20 cellular contexts compared by ENCODE assay signal in the genomic region with DNA sequence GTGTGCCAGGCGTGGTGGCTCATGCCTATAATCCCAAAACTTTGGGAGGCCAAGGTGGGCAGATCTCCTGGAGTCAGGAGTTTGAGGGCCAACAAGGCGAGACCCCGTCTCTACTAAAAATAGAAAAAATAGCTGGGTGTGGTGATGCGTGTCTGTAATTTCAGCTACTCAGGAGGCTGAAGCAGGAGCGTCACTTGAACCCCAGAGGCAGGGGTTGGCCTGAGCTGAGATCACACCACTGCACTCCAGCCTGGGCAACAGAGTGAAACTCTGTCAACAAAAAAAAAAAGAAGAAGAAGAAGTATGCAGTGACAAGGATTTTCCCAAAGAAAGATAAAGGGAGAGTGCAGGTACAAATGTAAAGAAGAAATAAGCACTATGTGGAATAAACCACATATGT.
DNase-seq lines count a peak whose midpoint lies in the region; FAIRE-seq and TF ChIP-seq lines count a peak whose summit lies in the region.
"Had no signal": no experiment of that assay in that cellular context is flagged by ENCODE, and none has a peak within 500 bp of the region (broad histone marks: within the 10 kb centered on the region; RNA-seq: fewer than 3 reads in every experiment).

No MANE protein-coding gene starts in this region.

- no peak overlapping the region for H3K4me3 Mint-ChIP-seq in MCF 10A (ENCODE audit: unreplicated experiment)
- H3K4me3 Mint-ChIP-seq: CD8-positive, alpha-beta T cell had no signal

- CTCF ChIA-PET in H1 (lab: Charles Lee; ENCODE audit: partially characterized antibody) = interaction anchor here (0.6 kb wide), 1 partner anchor 222 kb away, joined by 3 read pairs; no protein-coding TSS in a partner anchor
- CTCF ChIA-PET in MCF 10A (lab: Yijun Ruan, JAX) = interaction anchor here (0.6 kb wide), 1 partner anchor 87 kb away, joined by 4 read pairs; no protein-coding TSS in a partner anchor

- DNase-seq in H1 (ENCODE audit: low read depth in 1 of 2, low spot score in 2 of 2) = no peak
- DNase-seq in tibial artery = no peak
- no peak for DNase-seq in NCI-H748 (lab: John Stamatoyannopoulos, UW; ENCODE audit: unreplicated experiment)
- no peak for DNase-seq in MCF 10A (ENCODE audit: unreplicated experiment)
- DNase-seq in activated naive CD4-positive, alpha-beta T cell treated with anti-CD3 and anti-CD28 coated beads, Interleukin-2, amount 50 U/mL, for 16 hours = no peak
- DNase-seq: BE2C; Calu3; CD8-positive, alpha-beta T cell; NCI-H1417; NCI-H187; NCI-H510A treated with DMSO at 0.1 percent for 48 hours; NCI-H82; PC-3; SIG-M5 had no signal

- no peaks in the 10 kb centered on the region for H3K36me3 Mint-ChIP-seq in MCF 10A (ENCODE audit: insufficient read depth, unreplicated experiment)
- H3K36me3 Mint-ChIP-seq: CD8-positive, alpha-beta T cell; IgD-negative memory B cell had no signal

- H4K20me1 ChIP-seq in BLaER1 (no peaks in the 10 kb centered on the region), OCI-LY1 (ENCODE audit: insufficient read depth, low read length) (no peaks in the 10 kb centered on the region), H1 (replicated peaks in 1 of 2; ENCODE audit: control insufficient read depth in 1 of 2, insufficient read depth in 2 of 2, low read length in 2 of 2) (no peaks in the 10 kb centered on the region)

- intact Hi-C loops in tibial artery (cut with DNase I; ENCODE audit: low total_unique reads) = no loop called here
- intact Hi-C loops in MCF 10A (cut with micrococcal nuclease) = no loop called here

- H3K27me3 ChIP-seq in BLaER1 (no peaks in the 10 kb centered on the region), OCI-LY1 (ENCODE audit: insufficient read depth, low read length) (no peaks in the 10 kb centered on the region), H1 (replicated peaks in 1 of 4; ENCODE audit: control insufficient read depth in 3 of 4, extremely low read depth in 1 of 4, insufficient read depth in 3 of 4, low read length in 3 of 4) (no peaks in the 10 kb centered on the region), neutrophil (no peaks in the 10 kb centered on the region), tibial artery (no peaks in the 10 kb centered on the region)
- H3K27me3 ChIP-seq: BE2C had no signal

- H3K27ac ChIP-seq in BLaER1 (no peak overlapping the region), OCI-LY1 (ENCODE audit: low read depth, low read length, poor library complexity, severe bottlenecking) (peak overlapping the region; percentile 98), H1 (ENCODE audit: low read depth, low read length) (no peak overlapping the region), neutrophil (peak overlapping the region; percentile 96), tibial artery (no peak overlapping the region)
- H3K27ac ChIP-seq: RWPE1 had no signal

- TF ChIP-seq EP300 in H1 (IDR thresholded peaks at IDR 0.05; ENCODE audit: borderline replicate concordance in 1 of 2, low read depth in 2 of 2, low read length in 2 of 2) = no peak

- H3K79me1 ChIP-seq in H1 (ENCODE audit: low read depth, low read length) = no peaks in the 10 kb centered on the region

- H2AK5ac ChIP-seq in H1 (ENCODE audit: low read depth, low read length) = no peak overlapping the region

- 94% methylated on average over 5 of the region's 5 CpGs; no CpG with 5 or more reads in 1 of the 2 experiments for WGBS in H1 (ENCODE audit: extremely low coverage in 1 of 2, insufficient coverage in 1 of 2, insufficient read length in 1 of 2, insufficient replicate concordance in 2 of 2, low coverage in 1 of 2, low lambda C conversion rate in 2 of 2, missing lambda C conversion rate in 1 of 2), 2 experiments

- H3K79me2 ChIP-seq in OCI-LY1 (ENCODE audit: insufficient read depth, low read length) (no peaks in the 10 kb centered on the region), H1 (ENCODE audit: control insufficient read depth in 1 of 2, insufficient read depth in 2 of 2, low read length in 2 of 2) (no peaks in the 10 kb centered on the region)

- no peak overlapping the region for H3K4ac ChIP-seq in H1 (replicated peaks; ENCODE audit: insufficient read length, low read depth, low read length)

- no peak overlapping the region for H3K23ac ChIP-seq in H1 (ENCODE audit: insufficient read length)

- no peaks in the 10 kb centered on the region for H3K9me3 Mint-ChIP-seq in MCF 10A (ENCODE audit: unreplicated experiment)
- H3K9me3 Mint-ChIP-seq: CD8-positive, alpha-beta T cell; IgD-negative memory B cell had no signal

- H2AFZ ChIP-seq in OCI-LY1 (ENCODE audit: low read length) = no peak overlapping the region
- H2AFZ ChIP-seq in H1 (ENCODE audit: low read length) = no peak overlapping the region

- no TSS peak for BruUV-seq in MCF 10A (replicated peaks; lab: Mats Ljungman, UMichigan)

- peaks cover 25% of the 10 kb centered on the region for H3K27me3 Mint-ChIP-seq in MCF 10A (ENCODE audit: insufficient read depth, unreplicated experiment)

- H3K4me1 Mint-ChIP-seq in MCF 10A (ENCODE audit: insufficient read depth, unreplicated experiment) = no peaks in the 10 kb centered on the region

- FAIRE-seq in H1 (lab: Jason Lieb, UNC) = no peak

- no peaks in the 10 kb centered on the region; the same call in 1 of the 2 replicates for H3K23me2 ChIP-seq in H1 (ENCODE audit: low read depth, low read length)

- H3K4me3 ChIP-seq in BLaER1 (no peak overlapping the region), OCI-LY1 (ENCODE audit: low read depth, low read length, poor library complexity, severe bottlenecking) (peak overlapping the region; percentile 28), H1 (ENCODE audit: extremely low read depth in 1 of 4, insufficient read depth in 2 of 4, low read depth in 3 of 4, low read length in 4 of 4) (no peak overlapping the region), neutrophil (ENCODE audit: low read depth in 1 of 2, low read length in 1 of 2) (peak overlapping the region; percentile 45 to 56), tibial artery (no peak overlapping the region)
- H3K4me3 ChIP-seq: HAP-1 had no signal

- no peak for TF ChIP-seq POLR2A in H1 (IDR thresholded peaks at IDR 0.05; ENCODE audit: control extremely low read depth in 1 of 2, low read depth in 2 of 2, low read length in 2 of 2)

- H3K4me2 ChIP-seq in BLaER1 (peak overlapping the region; percentile 55), OCI-LY1 (ENCODE audit: low read length) (peak overlapping the region; percentile 45; the same call in 1 of the 2 replicates), H1 (ENCODE audit: insufficient read depth in 1 of 2, low read depth in 2 of 2, low read length in 2 of 2) (no peak overlapping the region)

- no peaks in the 10 kb centered on the region for H3F3A ChIP-seq in OCI-LY1 (ENCODE audit: insufficient read depth, low read length)

- no peak overlapping the region for H3K14ac ChIP-seq in H1 (ENCODE audit: insufficient read length)

- no peak overlapping the region for H2BK12ac ChIP-seq in H1 (ENCODE audit: low read depth, low read length)

- no peak for TF ChIP-seq CTCF in OCI-LY1 (IDR thresholded peaks at IDR 0.05; ENCODE audit: low read length)
- no peak for TF ChIP-seq CTCF in H1 (IDR thresholded peaks at IDR 0.05; ENCODE audit: control extremely low read depth in 1 of 3, insufficient read depth in 1 of 3, low read depth in 1 of 3, low read length in 3 of 3)
- no peak for TF ChIP-seq CTCF in neutrophil (IDR thresholded peaks at IDR 0.05)
- no peak for TF ChIP-seq CTCF in tibial artery (IDR thresholded peaks at IDR 0.05)
- TF ChIP-seq CTCF in MCF 10A (IDR thresholded peaks at IDR 0.05; ENCODE audit: unreplicated experiment) = no peak

- no peak overlapping the region for H2BK5ac ChIP-seq in H1 (ENCODE audit: low read depth, low read length)

- H4K8ac ChIP-seq in H1 (ENCODE audit: extremely low read depth, insufficient read depth, low read length) = no peak overlapping the region

- no peak overlapping the region for H2BK120ac ChIP-seq in H1 (replicated peaks; ENCODE audit: low read depth, low read length)

- no peak overlapping the region for H4K5ac ChIP-seq in H1 (ENCODE audit: insufficient read length, low read depth, low read length)

- POLR2A ChIA-PET in H1 (lab: Charles Lee; ENCODE audit: partially characterized antibody) = no interaction called here
- POLR2A ChIA-PET in MCF 10A (lab: Yijun Ruan, JAX) = no interaction called here

- no peak overlapping the region for H3K56ac ChIP-seq in H1 (replicated peaks; ENCODE audit: insufficient read length, low read depth, low read length)

- H3K9me3 ChIP-seq in BLaER1 = peaks cover 9% of the 10 kb centered on the region
- no peaks in the 10 kb centered on the region for H3K9me3 ChIP-seq in OCI-LY1 (ENCODE audit: low read length)
- peaks cover 3% of the 10 kb centered on the region in 2 experiments; a peak in 3 of 4 replicates for H3K9me3 ChIP-seq in H1 (ENCODE audit: insufficient read depth in 2 of 2, low read depth in 1 of 2, low read length in 1 of 2)
- no peaks in the 10 kb centered on the region for H3K9me3 ChIP-seq in neutrophil
- no peaks in the 10 kb centered on the region for H3K9me3 ChIP-seq in tibial artery
- H3K9me3 ChIP-seq: BE2C, HAP-1 had no signal

- H3K4me1 ChIP-seq in BLaER1 = peaks cover 62% of the 10 kb centered on the region
- peaks cover 99% of the 10 kb centered on the region for H3K4me1 ChIP-seq in OCI-LY1 (ENCODE audit: insufficient read depth, low read length, severe bottlenecking)
- H3K4me1 ChIP-seq in H1 (replicated peaks in 1 of 4; ENCODE audit: control insufficient read depth in 3 of 4, insufficient read depth in 4 of 4, low read length in 3 of 4) = no peaks in the 10 kb centered on the region; a peak in 1 of 7 replicates
- peaks cover 61 to 67% of the 10 kb centered on the region in 2 experiments for H3K4me1 ChIP-seq in neutrophil (ENCODE audit: control insufficient read depth in 1 of 2, insufficient read depth in 1 of 2, low read depth in 1 of 2, low read length in 1 of 2)
- H3K4me1 ChIP-seq in tibial artery = no peaks in the 10 kb centered on the region
- H3K4me1 ChIP-seq: HAP-1 had no signal

- H3K18ac ChIP-seq in H1 (ENCODE audit: extremely low read depth, low read length) = no peak overlapping the region

- no peak overlapping the region for H2BK15ac ChIP-seq in H1 (ENCODE audit: low read length)

- no peak overlapping the region for H3K27ac Mint-ChIP-seq in MCF 10A (ENCODE audit: low read depth, unreplicated experiment)
- H3K27ac Mint-ChIP-seq: CD8-positive, alpha-beta T cell had no signal

- H4K91ac ChIP-seq in H1 (replicated peaks; ENCODE audit: insufficient read length, low read length) = no peak overlapping the region

- no peak overlapping the region for H3K9ac ChIP-seq in BLaER1
- peak overlapping the region; percentile 35; the same call in 1 of the 2 replicates for H3K9ac ChIP-seq in OCI-LY1 (ENCODE audit: low read length)
- no peak overlapping the region for H3K9ac ChIP-seq in H1 (replicated peaks in 1 of 4; ENCODE audit: extremely low read depth in 1 of 4, low read depth in 3 of 4, low read length in 3 of 4)

- TF ChIP-seq RAD21 in H1 (IDR thresholded peaks at IDR 0.05 in 1 of 2, conservative IDR thresholded peaks at IDR 0.05 in 1 of 2; ENCODE audit: low read depth in 2 of 2, low read length in 2 of 2) = no peak

- 0 out of 2 replicates have a peak overlapping the region, but pooled peaks have one; percentile 7 for H2BK20ac ChIP-seq in H1 (ENCODE audit: low read length)

- H3K36me3 ChIP-seq in BLaER1 = no peaks in the 10 kb centered on the region
- no peaks in the 10 kb centered on the region for H3K36me3 ChIP-seq in OCI-LY1 (ENCODE audit: insufficient read depth, low read length)
- no peaks in the 10 kb centered on the region for H3K36me3 ChIP-seq in H1 (ENCODE audit: control insufficient read depth in 2 of 4, insufficient read depth in 4 of 4, low read length in 3 of 4)
- no peaks in the 10 kb centered on the region for H3K36me3 ChIP-seq in neutrophil
- H3K36me3 ChIP-seq in tibial artery = no peaks in the 10 kb centered on the region
- H3K36me3 ChIP-seq: BE2C, HAP-1 had no signal

- no peaks in the 10 kb centered on the region for H3K9me2 ChIP-seq in OCI-LY1 (ENCODE audit: low read depth, low read length)

Comparison
In these comparisons a context has a peak if more than half of its experiments do, and no peak if none do; other contexts are left out.
1. H3K27ac ChIP-seq: peak in OCI-LY1 (single experiment) and neutrophil (single experiment); none in BLaER1 (single experiment), H1 (single experiment) and tibial artery (0 of 2).
2. H3K4me2 ChIP-seq: peak in BLaER1 (single experiment) and OCI-LY1 (single experiment); none in H1 (0 of 2).
3. H3K4me3 ChIP-seq: peak in OCI-LY1 (single experiment) and neutrophil (2 of 2); none in BLaER1 (single experiment), H1 (0 of 4) and tibial artery (0 of 2).